ENCODE assay signal across 37 cellular contexts in the genomic region with DNA sequence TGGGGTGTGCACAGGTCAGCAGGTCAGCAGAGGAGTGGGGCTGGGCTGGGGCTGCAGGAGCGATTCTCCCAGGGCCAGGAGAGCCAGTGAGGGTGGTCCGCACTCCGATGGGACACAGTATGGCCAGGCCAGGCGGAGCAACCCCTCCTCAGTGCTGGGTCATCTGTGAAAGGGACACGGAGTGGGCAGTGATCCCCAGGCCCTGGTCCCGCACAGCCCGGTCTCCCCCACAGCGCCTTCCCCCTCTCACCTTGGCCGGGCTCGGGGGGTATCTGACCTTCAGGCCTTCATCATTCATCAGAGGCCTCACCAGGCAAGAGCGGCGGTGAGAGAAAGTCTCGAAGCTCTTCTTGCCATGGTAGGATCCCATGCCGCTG. TPM values are rescaled to one million over a fixed set of nuclear protein-coding genes. Genes with fewer than 3 reads are reported as not detected.
"Had no signal": no experiment of that assay in that cellular context is flagged by ENCODE, and none has a peak within 500 bp of the region (broad histone marks: within the 10 kb centered on the region; RNA-seq: fewer than 3 reads in every experiment).

No MANE protein-coding gene starts in this region.

- H3K9me3 ChIP-seq: adrenal gland, ascending aorta, breast epithelium, esophagus muscularis mucosa, gastrocnemius medialis had no signal

- H3K4me3 Mint-ChIP-seq: activated CD4-positive, alpha-beta memory T cell treated with anti-CD3 and anti-CD28 coated beads for 36 hours; activated CD4-positive, alpha-beta T cell treated with anti-CD3 and anti-CD28 coated beads for 36 hours; activated CD4-positive, alpha-beta T cell treated with anti-CD3 and anti-CD28 coated beads, Interleukin-2, amount 10 ng/mL, durations not matched to agents 24 days and 14 days; activated CD8-positive, alpha-beta memory T cell treated with anti-CD3 and anti-CD28 coated beads, Interleukin-2, amount 10 ng/mL, durations not matched to agents 7 days and 5 days; activated CD8-positive, alpha-beta T cell treated with anti-CD3 and anti-CD28 coated beads, Interleukin-2, amount 10 ng/mL, durations not matched to agents 7 days and 5 days; activated naive CD4-positive, alpha-beta T cell treated with anti-CD3 and anti-CD28 coated beads for 36 hours; activated naive CD4-positive, alpha-beta T cell treated with anti-CD3 and anti-CD28 coated beads, Interleukin-2, amount 50 U/mL, for 24 hours; activated naive CD8-positive, alpha-beta T cell treated with anti-CD3 and anti-CD28 coated beads for 36 hours; activated naive CD8-positive, alpha-beta T cell treated with anti-CD3 and anti-CD28 coated beads, Interleukin-2, amount 50 U/mL, for 24 hours; activated T-helper 1 cell treated with anti-CD3 and anti-CD28 coated beads, Interleukin-12 subunit alpha, Interleukin-12 subunit beta, Interleukin-2, Interleukin-4 antibody, amounts not matched to agents 30 ng/mL and 10 ng/mL and 1 ng/mL, durations not matched to agents 14 hours and 24 hours and 36 hours; brain; central memory CD8-positive, alpha-beta T cell; dendritic cell treated with granulocyte-macrophage colony-stimulating factor and Interleukin-4, amounts not matched to agents 40 ng/mL and 50 ng/mL, for 4 days; endodermal cell had no signal

- H3K36me3 Mint-ChIP-seq: activated CD4-positive, alpha-beta memory T cell treated with anti-CD3 and anti-CD28 coated beads for 36 hours; activated CD8-positive, alpha-beta memory T cell treated with anti-CD3 and anti-CD28 coated beads, Interleukin-2, amount 10 ng/mL, durations not matched to agents 7 days and 5 days; activated naive CD4-positive, alpha-beta T cell treated with anti-CD3 and anti-CD28 coated beads, Interleukin-2, amount 50 U/mL, for 24 hours; activated naive CD8-positive, alpha-beta T cell treated with anti-CD3 and anti-CD28 coated beads for 36 hours; brain had no signal

- ATAC-seq: activated CD4-positive, alpha-beta T cell treated with anti-CD3 and anti-CD28 coated beads for 36 hours; activated CD8-positive, alpha-beta memory T cell treated with anti-CD3 and anti-CD28 coated beads, Interleukin-2, amount 10 ng/mL, durations not matched to agents 7 days and 5 days; activated CD8-positive, alpha-beta T cell treated with anti-CD3 and anti-CD28 coated beads, Interleukin-2, amount 10 ng/mL, durations not matched to agents 7 days and 5 days; activated naive CD8-positive, alpha-beta T cell treated with anti-CD3 and anti-CD28 coated beads, Interleukin-2, amount 50 U/mL, for 24 hours; foreskin keratinocyte; gastrocnemius medialis had no signal

- H3K4me3 ChIP-seq: adrenal gland, ascending aorta, breast epithelium, cardiac muscle cell, coronary artery, dorsolateral prefrontal cortex, esophagus muscularis mucosa, gastrocnemius medialis had no signal

- H3K4me1 Mint-ChIP-seq: activated CD4-positive, alpha-beta T cell treated with anti-CD3 and anti-CD28 coated beads for 36 hours; activated CD4-positive, alpha-beta T cell treated with anti-CD3 and anti-CD28 coated beads, Interleukin-2, amount 10 ng/mL, durations not matched to agents 24 days and 14 days; activated CD8-positive, alpha-beta memory T cell treated with anti-CD3 and anti-CD28 coated beads, Interleukin-2, amount 10 ng/mL, durations not matched to agents 7 days and 5 days; activated naive CD4-positive, alpha-beta T cell treated with anti-CD3 and anti-CD28 coated beads, Interleukin-2, amount 50 U/mL, for 24 hours; activated naive CD8-positive, alpha-beta T cell treated with anti-CD3 and anti-CD28 coated beads for 36 hours; activated naive CD8-positive, alpha-beta T cell treated with anti-CD3 and anti-CD28 coated beads, Interleukin-2, amount 50 U/mL, for 24 hours; brain; central memory CD8-positive, alpha-beta T cell had no signal

- H3K27ac Mint-ChIP-seq: activated CD4-positive, alpha-beta memory T cell treated with anti-CD3 and anti-CD28 coated beads for 36 hours; activated CD4-positive, alpha-beta T cell treated with anti-CD3 and anti-CD28 coated beads for 36 hours; activated CD4-positive, alpha-beta T cell treated with anti-CD3 and anti-CD28 coated beads, Interleukin-2, amount 10 ng/mL, durations not matched to agents 24 days and 14 days; activated CD8-positive, alpha-beta memory T cell treated with anti-CD3 and anti-CD28 coated beads, Interleukin-2, amount 10 ng/mL, durations not matched to agents 7 days and 5 days; activated CD8-positive, alpha-beta T cell treated with anti-CD3 and anti-CD28 coated beads, Interleukin-2, amount 10 ng/mL, durations not matched to agents 7 days and 5 days; activated naive CD4-positive, alpha-beta T cell treated with anti-CD3 and anti-CD28 coated beads for 36 hours; activated naive CD4-positive, alpha-beta T cell treated with anti-CD3 and anti-CD28 coated beads, Interleukin-2, amount 50 U/mL, for 24 hours; activated naive CD8-positive, alpha-beta T cell treated with anti-CD3 and anti-CD28 coated beads for 36 hours; activated naive CD8-positive, alpha-beta T cell treated with anti-CD3 and anti-CD28 coated beads, Interleukin-2, amount 50 U/mL, for 24 hours; activated T-helper 1 cell treated with anti-CD3 and anti-CD28 coated beads, Interleukin-12 subunit alpha, Interleukin-12 subunit beta, Interleukin-2, Interleukin-4 antibody, amounts not matched to agents 30 ng/mL and 10 ng/mL and 1 ng/mL, durations not matched to agents 14 hours and 24 hours and 36 hours; activated T-helper 2 cell treated with anti-CD3 and anti-CD28 coated beads, Interferon-gamma antibody, Interleukin-2, Interleukin-4, amounts not matched to agents 10 μg/mL and 5 μg/mL and 100 μg/mL, durations not matched to agents 14 hours and 24 hours and 36 hours; brain; dendritic cell treated with granulocyte-macrophage colony-stimulating factor and Interleukin-4, amounts not matched to agents 40 ng/mL and 50 ng/mL, for 4 days; endodermal cell had no signal

- H3K27me3 Mint-ChIP-seq: activated CD4-positive, alpha-beta memory T cell treated with anti-CD3 and anti-CD28 coated beads for 36 hours; activated CD4-positive, alpha-beta T cell treated with anti-CD3 and anti-CD28 coated beads for 36 hours; activated CD4-positive, alpha-beta T cell treated with anti-CD3 and anti-CD28 coated beads, Interleukin-2, amount 10 ng/mL, durations not matched to agents 24 days and 14 days; activated naive CD4-positive, alpha-beta T cell treated with anti-CD3 and anti-CD28 coated beads, Interleukin-2, amount 50 U/mL, for 24 hours; activated naive CD8-positive, alpha-beta T cell treated with anti-CD3 and anti-CD28 coated beads for 36 hours; activated naive CD8-positive, alpha-beta T cell treated with anti-CD3 and anti-CD28 coated beads, Interleukin-2, amount 50 U/mL, for 24 hours; central memory CD8-positive, alpha-beta T cell; dendritic cell treated with granulocyte-macrophage colony-stimulating factor and Interleukin-4, amounts not matched to agents 40 ng/mL and 50 ng/mL, for 4 days had no signal

- H3K4me1 ChIP-seq: ascending aorta, breast epithelium, esophagus muscularis mucosa, foreskin keratinocyte, gastrocnemius medialis had no signal

- H3K27ac ChIP-seq: adrenal gland, ascending aorta, cardiac muscle cell, coronary artery, dorsolateral prefrontal cortex, esophagus muscularis mucosa, foreskin keratinocyte, gastrocnemius medialis had no signal

- DNase-seq: activated CD4-positive, alpha-beta memory T cell treated with anti-CD3 and anti-CD28 coated beads for 36 hours; activated CD4-positive, alpha-beta T cell treated with anti-CD3 and anti-CD28 coated beads for 36 hours; activated CD4-positive, alpha-beta T cell treated with anti-CD3 and anti-CD28 coated beads, Interleukin-2, amount 10 ng/mL, durations not matched to agents 24 days and 14 days; activated CD4-positive, CD25-positive, alpha-beta regulatory T cell; activated CD4-positive, CD25-positive, alpha-beta regulatory T cell treated with anti-CD3 and anti-CD28 coated beads, Interleukin-2, amount 50 U/mL, for 72 hours; activated CD8-positive, alpha-beta memory T cell treated with anti-CD3 and anti-CD28 coated beads, Interleukin-2, amount 10 ng/mL, durations not matched to agents 7 days and 5 days; activated CD8-positive, alpha-beta memory T cell treated with anti-CD3 and anti-CD28 coated beads, Interleukin-2, amount 50 U/mL, for 4 hours; activated CD8-positive, alpha-beta T cell treated with anti-CD3 and anti-CD28 coated beads, Interleukin-2, amount 10 ng/mL, durations not matched to agents 7 days and 5 days; activated effector memory CD4-positive, alpha-beta T cell treated with anti-CD3 and anti-CD28 coated beads, Interleukin-2, amount 50 U/mL, for 16 hours; activated naive CD4-positive, alpha-beta T cell treated with anti-CD3 and anti-CD28 coated beads for 36 hours; activated naive CD8-positive, alpha-beta T cell treated with anti-CD3 and anti-CD28 coated beads for 36 hours; activated naive CD8-positive, alpha-beta T cell treated with anti-CD3 and anti-CD28 coated beads, Interleukin-2, amount 50 U/mL, for 24 hours; activated T-cell treated with anti-CD3 and anti-CD28 coated beads, Interleukin-2, amount 50 U/mL, for 1 hour; activated T-cell treated with anti-CD3 and anti-CD28 coated beads, Interleukin-2, amount 50 U/mL, for 48 hours; adrenal gland; amygdala; dorsolateral prefrontal cortex; effector memory CD4-positive, alpha-beta T cell; endodermal cell; erythroblast; foreskin keratinocyte; gastrocnemius medialis; T-helper 2 cell had no signal

- H3K27me3 ChIP-seq: adrenal gland, ascending aorta, breast epithelium, cardiac muscle cell, dorsolateral prefrontal cortex, esophagus muscularis mucosa, foreskin keratinocyte, gastrocnemius medialis had no signal

- H3K36me3 ChIP-seq: adrenal gland, ascending aorta, breast epithelium, cardiac muscle cell, esophagus muscularis mucosa, gastrocnemius medialis had no signal

- H3K9me3 Mint-ChIP-seq: activated CD4-positive, alpha-beta memory T cell treated with anti-CD3 and anti-CD28 coated beads for 36 hours; activated CD4-positive, alpha-beta T cell treated with anti-CD3 and anti-CD28 coated beads, Interleukin-2, amount 10 ng/mL, durations not matched to agents 24 days and 14 days; activated naive CD4-positive, alpha-beta T cell treated with anti-CD3 and anti-CD28 coated beads for 36 hours; activated naive CD4-positive, alpha-beta T cell treated with anti-CD3 and anti-CD28 coated beads, Interleukin-2, amount 50 U/mL, for 24 hours; activated naive CD8-positive, alpha-beta T cell treated with anti-CD3 and anti-CD28 coated beads for 36 hours; activated naive CD8-positive, alpha-beta T cell treated with anti-CD3 and anti-CD28 coated beads, Interleukin-2, amount 50 U/mL, for 24 hours; activated T-helper 1 cell treated with anti-CD3 and anti-CD28 coated beads, Interleukin-12 subunit alpha, Interleukin-12 subunit beta, Interleukin-2, Interleukin-4 antibody, amounts not matched to agents 30 ng/mL and 10 ng/mL and 1 ng/mL, durations not matched to agents 14 hours and 24 hours and 36 hours; activated T-helper 2 cell treated with anti-CD3 and anti-CD28 coated beads, Interferon-gamma antibody, Interleukin-2, Interleukin-4, amounts not matched to agents 10 μg/mL and 5 μg/mL and 100 μg/mL, durations not matched to agents 14 hours and 24 hours and 36 hours; brain; central memory CD8-positive, alpha-beta T cell; dendritic cell treated with granulocyte-macrophage colony-stimulating factor and Interleukin-4, amounts not matched to agents 40 ng/mL and 50 ng/mL, for 4 days; endodermal cell had no signal

RNA-seq across cellular contexts. Expression of gene ALDH3A1, which starts 10.0 kb away (rescaled TPM):
- total RNA-seq: activated CD4-positive, alpha-beta T cell treated with anti-CD3 and anti-CD28 coated beads for 36 hours; activated CD4-positive, alpha-beta T cell treated with anti-CD3 and anti-CD28 coated beads, Interleukin-2, amount 10 ng/mL, durations not matched to agents 24 days and 14 days; activated CD8-positive, alpha-beta memory T cell treated with anti-CD3 and anti-CD28 coated beads for 36 hours; activated CD8-positive, alpha-beta T cell treated with anti-CD3 and anti-CD28 coated beads, Interleukin-2, amount 10 ng/mL, durations not matched to agents 7 days and 5 days; activated naive CD4-positive, alpha-beta T cell treated with anti-CD3 and anti-CD28 coated beads for 36 hours; activated T-helper 1 cell treated with anti-CD3 and anti-CD28 coated beads, Interleukin-12 subunit alpha, Interleukin-12 subunit beta, Interleukin-2, Interleukin-4 antibody, amounts not matched to agents 30 ng/mL and 10 ng/mL and 1 ng/mL, durations not matched to agents 14 hours and 24 hours and 36 hours; activated T-helper 2 cell treated with anti-CD3 and anti-CD28 coated beads, Interferon-gamma antibody, Interleukin-2, Interleukin-4, amounts not matched to agents 10 μg/mL and 5 μg/mL and 100 μg/mL, durations not matched to agents 14 hours and 24 hours and 36 hours; cardiac muscle cell; cerebellum; T-helper 1 cell treated with Interleukin-12 subunit alpha and Interleukin-12 subunit beta and Interleukin-4 antibody, amounts not matched to agents 30 ng/mL and 1 ng/mL, for 36 hours had no signal
- polyA plus RNA-seq: cardiac muscle cell had no signal

RNA-seq across cellular contexts. Expression of gene SLC47A2, which starts 21.7 kb away (rescaled TPM):
- total RNA-seq: activated CD4-positive, alpha-beta memory T cell treated with anti-CD3 and anti-CD28 coated beads for 36 hours; activated CD4-positive, alpha-beta T cell treated with anti-CD3 and anti-CD28 coated beads for 36 hours; activated CD4-positive, alpha-beta T cell treated with anti-CD3 and anti-CD28 coated beads, Interleukin-2, amount 10 ng/mL, durations not matched to agents 24 days and 14 days; activated CD8-positive, alpha-beta memory T cell treated with anti-CD3 and anti-CD28 coated beads for 36 hours; activated CD8-positive, alpha-beta memory T cell treated with anti-CD3 and anti-CD28 coated beads, Interleukin-2, amount 10 ng/mL, durations not matched to agents 7 days and 5 days; activated CD8-positive, alpha-beta T cell treated with anti-CD3 and anti-CD28 coated beads, Interleukin-2, amount 10 ng/mL, durations not matched to agents 7 days and 5 days; activated naive CD4-positive, alpha-beta T cell treated with anti-CD3 and anti-CD28 coated beads for 36 hours; activated naive CD8-positive, alpha-beta T cell treated with anti-CD3 and anti-CD28 coated beads for 36 hours; activated T-helper 1 cell treated with anti-CD3 and anti-CD28 coated beads, Interleukin-12 subunit alpha, Interleukin-12 subunit beta, Interleukin-2, Interleukin-4 antibody, amounts not matched to agents 30 ng/mL and 10 ng/mL and 1 ng/mL, durations not matched to agents 14 hours and 24 hours and 36 hours; activated T-helper 2 cell treated with anti-CD3 and anti-CD28 coated beads, Interferon-gamma antibody, Interleukin-2, Interleukin-4, amounts not matched to agents 10 μg/mL and 5 μg/mL and 100 μg/mL, durations not matched to agents 14 hours and 24 hours and 36 hours; ascending aorta; endodermal cell; esophagus muscularis mucosa; T-helper 1 cell treated with Interleukin-12 subunit alpha and Interleukin-12 subunit beta and Interleukin-4 antibody, amounts not matched to agents 30 ng/mL and 1 ng/mL, for 36 hours had no signal
